In genomic region chr12:2332947-2333346, GRCh38 we compare ENCODE assay signal across 25 cellular contexts.
DNase-seq lines count a peak whose midpoint lies in the region; ATAC-seq and TF ChIP-seq lines count a peak whose summit lies in the region.
"Had no signal": no experiment of that assay in that cellular context is flagged by ENCODE, and none has a peak within 500 bp of the region (broad histone marks: within the 10 kb centered on the region; RNA-seq: fewer than 3 reads in every experiment).

No MANE protein-coding gene starts in this region.

- H3K4me3 ChIP-seq in GM23248: no peak overlapping the region
- no peak overlapping the region for H3K4me3 ChIP-seq in fibroblast of the aortic adventitia (ENCODE audit: low read depth, low read length)
- H3K4me3 ChIP-seq in Karpas-422 (ENCODE audit: low read length): no peak overlapping the region
- H3K4me3 ChIP-seq: GM12878, pancreas, PC-9, SJCRH30 had no signal

- no peaks in the 10 kb centered on the region for H3K9me3 ChIP-seq in GM23248 (ENCODE audit: low read depth)
- H3K9me3 ChIP-seq in Karpas-422 (ENCODE audit: low read length): no peaks in the 10 kb centered on the region
- H3K9me3 ChIP-seq: pancreas, SJCRH30 had no signal

- H3K4me1 Mint-ChIP-seq in osteocyte (ENCODE audit: unreplicated experiment): peaks cover 82% of the 10 kb centered on the region
- H3K4me1 Mint-ChIP-seq: CD4-positive, CD25-positive, alpha-beta regulatory T cell had no signal

- H2AFZ ChIP-seq in GM23248 (no peak overlapping the region), Karpas-422 (ENCODE audit: low read length) (no peak overlapping the region)
- H2AFZ ChIP-seq: PC-9 had no signal

- TF ChIP-seq CTCF in VCaP (conservative IDR thresholded peaks at IDR 0.05) (no peak), fibroblast of the aortic adventitia (IDR thresholded peaks at IDR 0.05; ENCODE audit: insufficient read depth, low read length) (no peak), osteocyte (IDR thresholded peaks at IDR 0.05) (no peak)

- H3K36me3 ChIP-seq in GM23248 (ENCODE audit: low read depth): no peaks in the 10 kb centered on the region
- no peaks in the 10 kb centered on the region for H3K36me3 ChIP-seq in Karpas-422 (ENCODE audit: insufficient read depth, low read length)
- H3K36me3 ChIP-seq: pancreas, SJCRH30 had no signal

- peak overlapping the region; percentile 60 for H3K4me2 ChIP-seq in GM23248 (ENCODE audit: unreplicated experiment)
- no peak overlapping the region for H3K4me2 ChIP-seq in Karpas-422 (ENCODE audit: low read depth, low read length, poor library complexity, severe bottlenecking)
- H3K4me2 ChIP-seq: PC-9 had no signal

- peaks cover 30% of the 10 kb centered on the region; the same call in 1 of the 2 replicates for H3K79me2 ChIP-seq in GM23248 (ENCODE audit: insufficient read depth)
- H3K79me2 ChIP-seq in Karpas-422 (ENCODE audit: low read length): no peaks in the 10 kb centered on the region

- DNase-seq in GM23248: no peak
- peak; percentile 15 for DNase-seq in fibroblast of the aortic adventitia (ENCODE audit: low read depth)
- DNase-seq in osteocyte (ENCODE audit: extremely low spot score, unreplicated experiment): no peak
- DNase-seq in Karpas-422: no peak
- no peak for DNase-seq in NCI-H1417 (lab: John Stamatoyannopoulos, UW)
- DNase-seq: activated CD4-positive, alpha-beta T cell treated with anti-CD3 and anti-CD28 coated beads, Interleukin-2, amount 50 U/mL, for 48 hours; amniotic stem cell; CD4-positive, CD25-positive, alpha-beta regulatory T cell; cerebellar nuclear complex; DMS153; effector CD4-positive, alpha-beta T cell; glutamatergic neuron; MM.1S; NCI-H1694; NCI-H2227 treated with DMSO at 0.1 percent for 48 hours; pancreas; PC-9 had no signal

- no peaks in the 10 kb centered on the region for H3K27me3 ChIP-seq in GM23248 (replicated peaks; ENCODE audit: insufficient read depth)
- no peaks in the 10 kb centered on the region for H3K27me3 ChIP-seq in Karpas-422 (ENCODE audit: low read length)
- H3K27me3 ChIP-seq: pancreas had no signal

- H3K36me3 Mint-ChIP-seq in osteocyte (ENCODE audit: unreplicated experiment): peaks cover 2% of the 10 kb centered on the region
- H3K36me3 Mint-ChIP-seq: CD4-positive, CD25-positive, alpha-beta regulatory T cell; stimulated activated memory B cell treated with anti-CD40 and anti-IgM and Interleukin-4, amounts not matched to agents 10 μg/mL and 1 μg/mL and 100 μg/mL, for 72 hours had no signal

- 91 to 94% methylated on average over 7 of the region's 7 CpGs for WGBS in GM23248 (ENCODE audit: low coverage in 1 of 2, low lambda C conversion rate in 2 of 2, missing lambda C conversion rate in 2 of 2), 2 experiments

- ATAC-seq in HG03457 (IDR thresholded peaks at IDR 0.05; ENCODE audit: unreplicated experiment) (no peak), HG03520 (IDR thresholded peaks at IDR 0.05; ENCODE audit: unreplicated experiment) (no peak)
- ATAC-seq: esophagus mucosa; GM12878; pancreas; stimulated activated memory B cell treated with anti-CD40 and anti-IgM and Interleukin-4, amounts not matched to agents 10 μg/mL and 1 μg/mL and 100 μg/mL, for 72 hours had no signal

- H3K27ac ChIP-seq in GM23248: no peak overlapping the region
- H3K27ac ChIP-seq in VCaP: peak overlapping the region; percentile 99; the same call in 1 of the 2 replicates
- H3K27ac ChIP-seq in Karpas-422 (ENCODE audit: low read length): no peak overlapping the region
- H3K27ac ChIP-seq: pancreas, PC-9, SJCRH30 had no signal

- H3K4me1 ChIP-seq in GM23248 (ENCODE audit: insufficient read depth) (peaks cover 55% of the 10 kb centered on the region), Karpas-422 (ENCODE audit: low read length) (no peaks in the 10 kb centered on the region)
- H3K4me1 ChIP-seq: pancreas had no signal

- H3K9me2 ChIP-seq in GM23248 (ENCODE audit: insufficient read depth) (no peaks in the 10 kb centered on the region), Karpas-422 (replicated peaks; ENCODE audit: insufficient read depth, low read length) (no peaks in the 10 kb centered on the region)

- no peaks in the 10 kb centered on the region for H3K9me3 Mint-ChIP-seq in osteocyte (ENCODE audit: unreplicated experiment)
- H3K9me3 Mint-ChIP-seq: CD4-positive, CD25-positive, alpha-beta regulatory T cell; stimulated activated memory B cell treated with anti-CD40 and anti-IgM and Interleukin-4, amounts not matched to agents 10 μg/mL and 1 μg/mL and 100 μg/mL, for 72 hours; T-helper 1 cell treated with Interleukin-12 subunit alpha and Interleukin-12 subunit beta and Interleukin-4 antibody, amounts not matched to agents 30 μg/mL and 1 μg/mL, for 36 hours had no signal

- H3K27me3 Mint-ChIP-seq in osteocyte (ENCODE audit: unreplicated experiment): no peaks in the 10 kb centered on the region

- no peak overlapping the region for H3K9ac ChIP-seq in GM23248
- H3K9ac ChIP-seq in Karpas-422 (ENCODE audit: low read length): no peak overlapping the region

- in situ Hi-C loops in GM23248 (cut with MboI): no loop called here

- H4K20me1 ChIP-seq in GM23248 (ENCODE audit: insufficient read depth): no peaks in the 10 kb centered on the region
- H4K20me1 ChIP-seq in Karpas-422 (ENCODE audit: insufficient read depth, low read depth, low read length): no peaks in the 10 kb centered on the region

- peaks cover 29% of the 10 kb centered on the region for H3F3A ChIP-seq in GM23248 (ENCODE audit: insufficient read depth)

- no peak overlapping the region for H3K4me3 Mint-ChIP-seq in osteocyte (ENCODE audit: unreplicated experiment)
- H3K4me3 Mint-ChIP-seq: CD4-positive, CD25-positive, alpha-beta regulatory T cell; stimulated activated memory B cell treated with anti-CD40 and anti-IgM and Interleukin-4, amounts not matched to agents 10 μg/mL and 1 μg/mL and 100 μg/mL, for 72 hours; T-helper 1 cell treated with Interleukin-12 subunit alpha and Interleukin-12 subunit beta and Interleukin-4 antibody, amounts not matched to agents 30 μg/mL and 1 μg/mL, for 36 hours had no signal

- H3K27ac Mint-ChIP-seq in osteocyte (ENCODE audit: unreplicated experiment): peak overlapping the region; percentile 88
- H3K27ac Mint-ChIP-seq: CD4-positive, CD25-positive, alpha-beta regulatory T cell; stimulated activated memory B cell treated with anti-CD40 and anti-IgM and Interleukin-4, amounts not matched to agents 10 μg/mL and 1 μg/mL and 100 μg/mL, for 72 hours; T-helper 1 cell treated with Interleukin-12 subunit alpha and Interleukin-12 subunit beta and Interleukin-4 antibody, amounts not matched to agents 30 μg/mL and 1 μg/mL, for 36 hours had no signal
